Comparison of ENCODE assay signal across 16 cellular contexts in the genomic region with DNA sequence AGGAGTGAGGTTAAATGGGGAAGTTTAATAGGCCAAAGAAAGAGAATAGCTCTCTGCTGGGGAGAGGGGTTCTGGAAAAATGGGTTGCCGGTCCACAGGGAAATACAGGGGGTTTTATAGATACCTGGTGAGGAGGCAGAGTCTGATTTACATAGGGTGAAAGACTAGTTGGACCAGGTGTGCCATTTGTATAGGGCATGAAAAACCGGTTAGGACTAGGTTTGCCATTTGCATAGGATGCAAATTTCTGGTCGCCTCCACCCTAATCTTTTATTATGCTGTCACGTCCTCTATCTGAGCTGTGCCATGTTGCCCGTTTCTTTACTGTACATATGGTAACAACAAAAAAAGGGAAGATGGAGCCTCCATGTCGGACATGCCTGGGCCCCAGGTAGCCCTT.
DNase-seq lines count a peak whose midpoint lies in the region; ATAC-seq and TF ChIP-seq lines count a peak whose summit lies in the region.
"Had no signal": no experiment of that assay in that cellular context is flagged by ENCODE, and none has a peak within 500 bp of the region (broad histone marks: within the 10 kb centered on the region; RNA-seq: fewer than 3 reads in every experiment).

No MANE protein-coding gene starts in this region.

- CTCF ChIA-PET in WTC11 (lab: Charles Lee) = interaction anchor here (1.6 kb wide), 1 partner anchor 32 kb away, joined by 4 read pairs; no protein-coding TSS in a partner anchor

- ATAC-seq in WTC11 (0 out of 2 replicates have a peak, but pooled peaks have one; percentile 32), mucosa of descending colon (peak; percentile 34), HG03342 (IDR thresholded peaks at IDR 0.05; ENCODE audit: unreplicated experiment) (no peak)

- H3K27me3 ChIP-seq in brain microvascular endothelial cell (replicated peaks) = no peaks in the 10 kb centered on the region

- H3K4me3 ChIP-seq in mucosa of descending colon (no peak overlapping the region), brain microvascular endothelial cell (ENCODE audit: low read depth, low read length) (no peak overlapping the region)

- TF ChIP-seq CTCF in WTC11 (IDR thresholded peaks at IDR 0.05) = no peak
- TF ChIP-seq CTCF in mucosa of descending colon (IDR thresholded peaks at IDR 0.05) = no peak
- no peak for TF ChIP-seq CTCF in brain microvascular endothelial cell (IDR thresholded peaks at IDR 0.05; ENCODE audit: low read depth, low read length, missing control alignments)

- no peaks in the 10 kb centered on the region for H3K9me3 ChIP-seq in mucosa of descending colon

- intact Hi-C loops in mucosa of descending colon (cut with DNase I, micrococcal nuclease) = no loop called here

- DNase-seq in NCI-H1048 (lab: John Stamatoyannopoulos, UW) (peak; percentile 74), NCI-H526 (lab: John Stamatoyannopoulos, UW) (peak; percentile 95 to 97), WTC11 (ENCODE audit: low spot score) (no peak), mucosa of descending colon (no peak), NCI-H524 (lab: John Stamatoyannopoulos, UW) (no peak), brain microvascular endothelial cell (no peak)
- DNase-seq: C1 segment of cervical spinal cord; Calu3; CD4-positive, alpha-beta T cell; DMS 273 treated with DMSO at 0.1 percent for 48 hours; GF-D8; HCEC 1CT; HFFc6; IMR-90 had no signal

- H3K27ac ChIP-seq in brain microvascular endothelial cell = no peak overlapping the region

- H3K4me1 Mint-ChIP-seq in WTC11 = peaks cover 23% of the 10 kb centered on the region

- POLR2A ChIA-PET in WTC11 (lab: Charles Lee) = no interaction called here

- H3K4me1 ChIP-seq in mucosa of descending colon (ENCODE audit: low read depth) = no peaks in the 10 kb centered on the region

- peaks cover 22% of the 10 kb centered on the region for H3K9me3 Mint-ChIP-seq in WTC11
- H3K9me3 Mint-ChIP-seq: CD4-positive, alpha-beta T cell had no signal

- in situ Hi-C loops in brain microvascular endothelial cell (cut with HindIII; ENCODE audit: low pct_ligation_motif_present, low sequenced_read_pairs) = no loop called here

- H3K4me3 Mint-ChIP-seq in WTC11 = no peak overlapping the region
- H3K4me3 Mint-ChIP-seq: B cell; CD4-positive, alpha-beta T cell; HFFc6 had no signal

- H3K27me3 Mint-ChIP-seq in WTC11 (ENCODE audit: low read depth) = no peaks in the 10 kb centered on the region
- H3K27me3 Mint-ChIP-seq: B cell; CD4-positive, alpha-beta T cell had no signal

- peaks cover 10% of the 10 kb centered on the region for H3K36me3 Mint-ChIP-seq in WTC11

- H3K36me3 ChIP-seq in mucosa of descending colon (ENCODE audit: low read depth) (no peaks in the 10 kb centered on the region), brain microvascular endothelial cell (replicated peaks) (no peaks in the 10 kb centered on the region)

- no peak overlapping the region for H3K27ac Mint-ChIP-seq in WTC11
- H3K27ac Mint-ChIP-seq: B cell; CD4-positive, alpha-beta T cell; HFFc6 had no signal

TF ChIP-seq in WTC11, 78 proteins besides CTCF, POLR2A, EP300 and RAD21:
- TF ChIP-seq FOXK1 (CRISPR knock-in tag; IDR thresholded peaks at IDR 0.05) (no peak), ZNF317 (CRISPR knock-in tag; IDR thresholded peaks at IDR 0.05; ENCODE audit: borderline replicate concordance, low read depth) (no peak), CREB1 (CRISPR knock-in tag; IDR thresholded peaks at IDR 0.05) (no peak), NFATC4 (CRISPR knock-in tag; IDR thresholded peaks at IDR 0.05) (no peak)
- TF ChIP-seq, protein P1, sequence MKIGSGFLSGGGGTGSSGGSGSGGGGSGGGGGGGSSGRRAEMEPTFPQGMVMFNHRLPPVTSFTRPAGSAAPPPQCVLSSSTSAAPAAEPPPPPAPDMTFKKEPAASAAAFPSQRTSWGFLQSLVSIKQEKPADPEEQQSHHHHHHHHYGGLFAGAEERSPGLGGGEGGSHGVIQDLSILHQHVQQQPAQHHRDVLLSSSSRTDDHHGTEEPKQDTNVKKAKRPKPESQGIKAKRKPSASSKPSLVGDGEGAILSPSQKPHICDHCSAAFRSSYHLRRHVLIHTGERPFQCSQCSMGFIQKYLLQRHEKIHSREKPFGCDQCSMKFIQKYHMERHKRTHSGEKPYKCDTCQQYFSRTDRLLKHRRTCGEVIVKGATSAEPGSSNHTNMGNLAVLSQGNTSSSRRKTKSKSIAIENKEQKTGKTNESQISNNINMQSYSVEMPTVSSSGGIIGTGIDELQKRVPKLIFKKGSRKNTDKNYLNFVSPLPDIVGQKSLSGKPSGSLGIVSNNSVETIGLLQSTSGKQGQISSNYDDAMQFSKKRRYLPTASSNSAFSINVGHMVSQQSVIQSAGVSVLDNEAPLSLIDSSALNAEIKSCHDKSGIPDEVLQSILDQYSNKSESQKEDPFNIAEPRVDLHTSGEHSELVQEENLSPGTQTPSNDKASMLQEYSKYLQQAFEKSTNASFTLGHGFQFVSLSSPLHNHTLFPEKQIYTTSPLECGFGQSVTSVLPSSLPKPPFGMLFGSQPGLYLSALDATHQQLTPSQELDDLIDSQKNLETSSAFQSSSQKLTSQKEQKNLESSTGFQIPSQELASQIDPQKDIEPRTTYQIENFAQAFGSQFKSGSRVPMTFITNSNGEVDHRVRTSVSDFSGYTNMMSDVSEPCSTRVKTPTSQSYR (CRISPR knock-in tag; IDR thresholded peaks at IDR 0.05) = no peak
TF ChIP-seq in WTC11: peak in this region for 0.

Comparison
In these comparisons a context has a peak if more than half of its experiments do, and no peak if none do; other contexts are left out.
1. DNase-seq: peak in NCI-H1048 (single experiment) and NCI-H526 (2 of 2); none in WTC11 (single experiment), mucosa of descending colon (0 of 3), NCI-H524 (0 of 2) and brain microvascular endothelial cell (single experiment).